Comparison of ENCODE assay signal across 1 cellular context in the genomic region with DNA sequence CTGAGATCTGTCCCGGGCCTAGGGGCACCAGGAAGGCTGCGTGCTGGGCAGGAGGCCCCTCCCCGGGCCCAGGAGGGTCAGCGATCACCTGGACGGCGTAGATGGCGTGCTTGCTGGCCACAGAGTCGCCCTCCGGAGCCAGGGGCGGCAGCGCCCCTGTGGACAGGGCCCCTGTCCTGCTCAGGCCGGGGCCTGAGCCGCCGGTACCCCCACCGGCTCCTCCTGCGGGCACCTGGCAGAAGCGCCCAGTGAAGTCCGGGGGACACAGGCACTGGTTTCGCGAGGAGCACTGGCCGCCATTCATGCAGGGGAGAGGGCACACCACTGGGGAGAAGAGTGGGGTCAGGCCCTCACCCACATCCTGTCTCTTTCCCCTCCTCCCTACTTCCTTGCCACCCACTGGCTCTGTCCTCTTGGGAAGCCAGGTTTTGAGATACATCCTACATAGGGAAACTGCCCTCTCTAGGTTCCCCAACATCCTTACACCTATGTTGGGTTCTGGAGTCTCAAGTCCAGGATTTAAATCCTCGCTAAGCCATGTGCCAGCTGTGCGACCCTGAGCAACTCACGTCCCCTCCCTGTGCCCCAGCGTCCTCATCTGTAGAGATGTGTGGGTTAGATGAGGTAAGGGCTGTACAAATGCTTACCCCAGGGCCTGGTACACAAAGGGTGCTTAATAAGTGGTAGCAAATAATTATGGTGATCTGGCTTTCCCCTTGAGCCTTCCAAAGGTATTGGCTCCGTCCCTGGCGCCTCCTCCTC.
TF ChIP-seq lines count a peak whose summit lies in the region.

No MANE protein-coding gene starts in this region.

TF ChIP-seq in HepG2, 621 proteins besides CTCF, POLR2A, EP300 and RAD21:
- TF ChIP-seq, protein P1, sequence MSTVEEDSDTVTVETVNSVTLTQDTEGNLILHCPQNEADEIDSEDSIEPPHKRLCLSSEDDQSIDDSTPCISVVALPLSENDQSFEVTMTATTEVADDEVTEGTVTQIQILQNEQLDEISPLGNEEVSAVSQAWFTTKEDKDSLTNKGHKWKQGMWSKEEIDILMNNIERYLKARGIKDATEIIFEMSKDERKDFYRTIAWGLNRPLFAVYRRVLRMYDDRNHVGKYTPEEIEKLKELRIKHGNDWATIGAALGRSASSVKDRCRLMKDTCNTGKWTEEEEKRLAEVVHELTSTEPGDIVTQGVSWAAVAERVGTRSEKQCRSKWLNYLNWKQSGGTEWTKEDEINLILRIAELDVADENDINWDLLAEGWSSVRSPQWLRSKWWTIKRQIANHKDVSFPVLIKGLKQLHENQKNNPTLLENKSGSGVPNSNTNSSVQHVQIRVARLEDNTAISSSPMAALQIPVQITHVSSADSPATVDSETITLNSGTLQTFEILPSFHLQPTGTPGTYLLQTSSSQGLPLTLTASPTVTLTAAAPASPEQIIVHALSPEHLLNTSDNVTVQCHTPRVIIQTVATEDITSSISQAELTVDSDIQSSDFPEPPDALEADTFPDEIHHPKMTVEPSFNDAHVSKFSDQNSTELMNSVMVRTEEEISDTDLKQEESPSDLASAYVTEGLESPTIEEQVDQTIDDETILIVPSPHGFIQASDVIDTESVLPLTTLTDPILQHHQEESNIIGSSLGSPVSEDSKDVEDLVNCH (CRISPR knock-in tag; IDR thresholded peaks at IDR 0.05), result no peak
- TF ChIP-seq RBFOX2 (IDR thresholded peaks at IDR 0.05; ENCODE audit: low read depth, low read length) (peak; percentile 58), JDP2 (CRISPR knock-in tag; IDR thresholded peaks at IDR 0.05; ENCODE audit: borderline replicate concordance) (no peak), AGO2 (optimal IDR thresholded peaks at IDR 0.05; ENCODE audit: low read depth, low read length) (peak; percentile 18), BCLAF1 (IDR thresholded peaks at IDR 0.05) (no peak)
TF ChIP-seq in HepG2: peak in this region for 2.
